20 cellular contexts compared by ENCODE assay signal in genomic region chr6:2643935-2644539, GRCh38.
DNase-seq lines count a peak whose midpoint lies in the region; ATAC-seq and TF ChIP-seq lines count a peak whose summit lies in the region.
"Had no signal": no experiment of that assay in that cellular context is flagged by ENCODE, and none has a peak within 500 bp of the region (broad histone marks: within the 10 kb centered on the region; RNA-seq: fewer than 3 reads in every experiment).

No MANE protein-coding gene starts in this region.

- in situ Hi-C loops in SK-MEL-5 (cut with HindIII; ENCODE audit: low pct_unique_long_range_greater_than_20kb, low sequenced_read_pairs): no loop called here

- no peak for TF ChIP-seq EP300 in esophagus muscularis mucosa (IDR thresholded peaks at IDR 0.05)

- peak; percentile 53 for DNase-seq in COLO829 (ENCODE audit: low spot score)
- DNase-seq in SK-MEL-5 (ENCODE audit: low read depth, low spot score): peak; percentile 82
- DNase-seq in esophagus muscularis mucosa (ENCODE audit: extremely low spot score): peak; percentile 80
- DNase-seq in naive thymus-derived CD4-positive, alpha-beta T cell: no peak
- no peak for DNase-seq in AG20443 (ENCODE audit: low spot score)
- no peak for DNase-seq in uterus
- DNase-seq in left ventricle myocardium inferior: no peak
- DNase-seq: 8988T; ACHN; AML-193; Caco-2; Calu3; CD4-positive, alpha-beta memory T cell; CD4-positive, CD25-positive, alpha-beta regulatory T cell; CD8-positive, alpha-beta memory T cell; DMS79 treated with DMSO at 0.1 percent for 48 hours; GF-D8 had no signal

- H3K4me3 ChIP-seq in esophagus muscularis mucosa: no peak overlapping the region
- H3K4me3 ChIP-seq in naive thymus-derived CD4-positive, alpha-beta T cell (ENCODE audit: low read length): no peak overlapping the region
- no peak overlapping the region for H3K4me3 ChIP-seq in uterus
- H3K4me3 ChIP-seq in left ventricle myocardium inferior: no peak overlapping the region
- H3K4me3 ChIP-seq: BLaER1 treated with 17β-estradiol and CSF1 and Interleukin-3, amounts not matched to agents 10 nM and 100 nM had no signal

- H3K4me1 ChIP-seq in esophagus muscularis mucosa: peaks cover 0 to 51% (median 24%) of the 10 kb centered on the region in 4 donors
- H3K4me1 ChIP-seq in naive thymus-derived CD4-positive, alpha-beta T cell (ENCODE audit: control insufficient read depth in 2 of 2, insufficient read depth in 2 of 2, low read length in 2 of 2): no peaks in the 10 kb centered on the region
- H3K4me1 ChIP-seq in uterus: no peaks in the 10 kb centered on the region
- H3K4me1 ChIP-seq in left ventricle myocardium inferior: no peaks in the 10 kb centered on the region
- H3K4me1 ChIP-seq: Caco-2 had no signal

- H3K36me3 ChIP-seq in esophagus muscularis mucosa: no peaks in the 10 kb centered on the region
- H3K36me3 ChIP-seq in naive thymus-derived CD4-positive, alpha-beta T cell (ENCODE audit: control insufficient read depth in 2 of 3, insufficient read depth in 3 of 3, low read length in 3 of 3): no peaks in the 10 kb centered on the region
- H3K36me3 ChIP-seq in uterus: no peaks in the 10 kb centered on the region
- H3K36me3 ChIP-seq in left ventricle myocardium inferior: no peaks in the 10 kb centered on the region
- H3K36me3 ChIP-seq: BLaER1 treated with 17β-estradiol and CSF1 and Interleukin-3, amounts not matched to agents 10 nM and 100 nM had no signal

- H3K27me3 ChIP-seq in esophagus muscularis mucosa: no peaks in the 10 kb centered on the region
- H3K27me3 ChIP-seq in naive thymus-derived CD4-positive, alpha-beta T cell (ENCODE audit: control insufficient read depth in 2 of 2, insufficient read depth in 2 of 2, low read length in 2 of 2): no peaks in the 10 kb centered on the region
- no peaks in the 10 kb centered on the region for H3K27me3 ChIP-seq in uterus
- peaks cover 26% of the 10 kb centered on the region for H3K27me3 ChIP-seq in left ventricle myocardium inferior (ENCODE audit: low read depth)
- H3K27me3 ChIP-seq: BLaER1 treated with 17β-estradiol and CSF1 and Interleukin-3, amounts not matched to agents 10 nM and 100 nM had no signal

- CTCF ChIA-PET in naive thymus-derived CD4-positive, alpha-beta T cell (lab: Charles Lee): no interaction called here

- 85% methylated on average over 5 of the region's 5 CpGs for WGBS in esophagus muscularis mucosa

- H3K9me3 ChIP-seq in esophagus muscularis mucosa: no peaks in the 10 kb centered on the region
- no peaks in the 10 kb centered on the region for H3K9me3 ChIP-seq in naive thymus-derived CD4-positive, alpha-beta T cell (ENCODE audit: control insufficient read depth in 2 of 3, low read length in 3 of 3)
- no peaks in the 10 kb centered on the region for H3K9me3 ChIP-seq in uterus
- H3K9me3 ChIP-seq in left ventricle myocardium inferior (replicated peaks): no peaks in the 10 kb centered on the region
- H3K9me3 ChIP-seq: BLaER1 treated with 17β-estradiol and CSF1 and Interleukin-3, amounts not matched to agents 10 nM and 100 nM; Caco-2 had no signal

- POLR2A ChIA-PET in naive thymus-derived CD4-positive, alpha-beta T cell (lab: Charles Lee): no interaction called here

- no peak overlapping the region for H3K27ac ChIP-seq in esophagus muscularis mucosa (replicated peaks in 1 of 4)
- H3K27ac ChIP-seq in naive thymus-derived CD4-positive, alpha-beta T cell (ENCODE audit: low read depth, low read length): no peak overlapping the region
- H3K27ac ChIP-seq in uterus: no peak overlapping the region
- no peak overlapping the region for H3K27ac ChIP-seq in left ventricle myocardium inferior (replicated peaks)
- H3K27ac ChIP-seq: BLaER1 treated with 17β-estradiol and CSF1 and Interleukin-3, amounts not matched to agents 10 nM and 100 nM had no signal

- H3K36me3 Mint-ChIP-seq in naive thymus-derived CD4-positive, alpha-beta T cell: no peaks in the 10 kb centered on the region
- H3K36me3 Mint-ChIP-seq: CD14-positive monocyte; CD4-positive, alpha-beta memory T cell; CD4-positive, CD25-positive, alpha-beta regulatory T cell; CD8-positive, alpha-beta memory T cell had no signal

- ATAC-seq in naive thymus-derived CD4-positive, alpha-beta T cell: no peak

- TF ChIP-seq CTCF in esophagus muscularis mucosa (IDR thresholded peaks at IDR 0.05) (no peak), uterus (IDR thresholded peaks at IDR 0.05) (no peak), left ventricle myocardium inferior (IDR thresholded peaks at IDR 0.05; ENCODE audit: borderline replicate concordance) (no peak)

- TF ChIP-seq POLR2A in esophagus muscularis mucosa (IDR thresholded peaks at IDR 0.05; ENCODE audit: low read depth): no peak
- TF ChIP-seq POLR2A in uterus (IDR thresholded peaks at IDR 0.05): no peak

- H3K4me1 Mint-ChIP-seq in naive thymus-derived CD4-positive, alpha-beta T cell: peaks cover 0 to 5% (median 0%) of the 10 kb centered on the region in 7 donors
- H3K4me1 Mint-ChIP-seq: CD4-positive, alpha-beta memory T cell; CD4-positive, CD25-positive, alpha-beta regulatory T cell; CD8-positive, alpha-beta memory T cell had no signal

- H3K4me3 Mint-ChIP-seq in naive thymus-derived CD4-positive, alpha-beta T cell: no peak overlapping the region
- H3K4me3 Mint-ChIP-seq: B cell; CD14-positive monocyte; CD4-positive, alpha-beta memory T cell; CD4-positive, CD25-positive, alpha-beta regulatory T cell had no signal

- H3K27ac Mint-ChIP-seq in naive thymus-derived CD4-positive, alpha-beta T cell: no peak overlapping the region
- H3K27ac Mint-ChIP-seq: B cell; CD14-positive monocyte; CD4-positive, alpha-beta memory T cell; CD4-positive, CD25-positive, alpha-beta regulatory T cell; CD8-positive, alpha-beta memory T cell had no signal

- H3K9me3 Mint-ChIP-seq in naive thymus-derived CD4-positive, alpha-beta T cell: peaks cover 0 to 2% (median 0%) of the 10 kb centered on the region in 11 donors
- H3K9me3 Mint-ChIP-seq: CD8-positive, alpha-beta memory T cell had no signal

- intact Hi-C loops in esophagus muscularis mucosa (cut with DNase I): no loop called here
- intact Hi-C loops in naive thymus-derived CD4-positive, alpha-beta T cell (cut with micrococcal nuclease): no loop called here
- intact Hi-C loops in uterus (cut with DNase I; ENCODE audit: low total_unique reads): no loop called here
- intact Hi-C loops in left ventricle myocardium inferior (cut with micrococcal nuclease): no loop called here

- H3K27me3 Mint-ChIP-seq in naive thymus-derived CD4-positive, alpha-beta T cell: peaks cover 54 to 70% (median 61%) of the 10 kb centered on the region in 5 donors

Comparison
In these comparisons a context has a peak if more than half of its experiments do, and no peak if none do; other contexts are left out.
1. DNase-seq: peak in COLO829 (single experiment), SK-MEL-5 (single experiment) and esophagus muscularis mucosa (single experiment); none in naive thymus-derived CD4-positive, alpha-beta T cell (0 of 9), AG20443 (single experiment), uterus (0 of 2) and left ventricle myocardium inferior (single experiment).